ENCODE assay signal across 8 cellular contexts in genomic region chr19:58229255-58229639, GRCh38. TPM values are rescaled to one million over a fixed set of nuclear protein-coding genes. Genes with fewer than 3 reads are reported as not detected.
DNase-seq lines count a peak whose midpoint lies in the region; ATAC-seq and TF ChIP-seq lines count a peak whose summit lies in the region.

No MANE protein-coding gene starts in this region.

- TF ChIP-seq POLR2A in Peyer's patch (IDR thresholded peaks at IDR 0.05), result no peak

- peaks cover 33% of the 10 kb centered on the region for H3K4me1 Mint-ChIP-seq in central memory CD8-positive, alpha-beta T cell
- H3K4me1 Mint-ChIP-seq in stimulated activated naive CD8-positive, alpha-beta T cell treated with anti-CD3 and anti-CD28 coated beads, Interleukin-15, Interleukin-2, amounts not matched to agents 100 ng/mL and 50 ng/mL, for 24 hours (ENCODE audit: low read depth), result peaks cover 30% of the 10 kb centered on the region

- peak overlapping the region; percentile 94 for H3K27ac Mint-ChIP-seq in central memory CD8-positive, alpha-beta T cell (ENCODE audit: low read depth)
- peak overlapping the region; percentile 93 for H3K27ac Mint-ChIP-seq in stimulated activated naive CD8-positive, alpha-beta T cell treated with anti-CD3 and anti-CD28 coated beads, Interleukin-15, Interleukin-2, amounts not matched to agents 100 ng/mL and 50 ng/mL, for 24 hours

- peaks cover 22% of the 10 kb centered on the region for H3K36me3 Mint-ChIP-seq in central memory CD8-positive, alpha-beta T cell (ENCODE audit: insufficient read depth)
- peaks cover 70% of the 10 kb centered on the region for H3K36me3 Mint-ChIP-seq in stimulated activated naive CD8-positive, alpha-beta T cell treated with anti-CD3 and anti-CD28 coated beads, Interleukin-15, Interleukin-2, amounts not matched to agents 100 ng/mL and 50 ng/mL, for 24 hours (ENCODE audit: low read depth)

- peak overlapping the region in 3 of 4 donors; percentile 57 to 81 (median 77) for H3K27ac ChIP-seq in Peyer's patch

- ATAC-seq in central memory CD8-positive, alpha-beta T cell (replicated peaks; ENCODE audit: extremely low read depth, poor library complexity, severe bottlenecking), result no peak
- ATAC-seq in left lobe of liver (peak; percentile 17), HG03354 (IDR thresholded peaks at IDR 0.05; ENCODE audit: poor library complexity, severe bottlenecking, unreplicated experiment) (no peak)

- H3K4me3 Mint-ChIP-seq in central memory CD8-positive, alpha-beta T cell, result peak overlapping the region; percentile 94
- peak overlapping the region; percentile 94 for H3K4me3 Mint-ChIP-seq in stimulated activated naive CD8-positive, alpha-beta T cell treated with anti-CD3 and anti-CD28 coated beads, Interleukin-15, Interleukin-2, amounts not matched to agents 100 ng/mL and 50 ng/mL, for 24 hours

- H3K9me3 Mint-ChIP-seq in central memory CD8-positive, alpha-beta T cell, result no peaks in the 10 kb centered on the region
- H3K9me3 Mint-ChIP-seq in stimulated activated naive CD8-positive, alpha-beta T cell treated with anti-CD3 and anti-CD28 coated beads, Interleukin-15, Interleukin-2, amounts not matched to agents 100 ng/mL and 50 ng/mL, for 24 hours, result peaks cover 42% of the 10 kb centered on the region

- DNase-seq in NCI-H82 (lab: John Stamatoyannopoulos, UW), result peak; percentile 59
- DNase-seq in NCI-H82 treated with DMSO at 0.1 percent for 48 hours (lab: John Stamatoyannopoulos, UW; ENCODE audit: unreplicated experiment), result no peak
- no peak for DNase-seq in Peyer's patch
- DNase-seq in central memory CD8-positive, alpha-beta T cell (ENCODE audit: low spot score in 2 of 2), result no peak
- DNase-seq in left lobe of liver (ENCODE audit: low spot score), result no peak
- DNase-seq in SIG-M5 treated with dmso at 0.1 percent for 504 hours (lab: John Stamatoyannopoulos, UW; ENCODE audit: unreplicated experiment), result no peak

- H3K4me3 ChIP-seq in Peyer's patch, result peak overlapping the region; percentile 60 to 97 (median 78)

- TF ChIP-seq CTCF in Peyer's patch (IDR thresholded peaks at IDR 0.05), result no peak

- H3K9me3 ChIP-seq in Peyer's patch, result peaks cover 0 to 65% (median 4%) of the 10 kb centered on the region in 4 donors

- peaks cover 0 to 15% (median 3%) of the 10 kb centered on the region in 4 donors for H3K4me1 ChIP-seq in Peyer's patch

- no peaks in the 10 kb centered on the region for H3K27me3 ChIP-seq in Peyer's patch

- H3K36me3 ChIP-seq in Peyer's patch, result peaks cover 0 to 52% (median 0%) of the 10 kb centered on the region in 3 donors

- no peaks in the 10 kb centered on the region for H3K27me3 Mint-ChIP-seq in central memory CD8-positive, alpha-beta T cell
- no peaks in the 10 kb centered on the region for H3K27me3 Mint-ChIP-seq in stimulated activated naive CD8-positive, alpha-beta T cell treated with anti-CD3 and anti-CD28 coated beads, Interleukin-15, Interleukin-2, amounts not matched to agents 100 ng/mL and 50 ng/mL, for 24 hours

RNA-seq across cellular contexts. Expression of gene ZNF544, which starts 0.5 kb away (rescaled TPM):
- 100 to 1,000 TPM in 1 of 4 donors, 10 to 100 TPM in 3; 21.9 to 158 (median 31.4) TPM for total RNA-seq in Peyer's patch
- 10.0 TPM for total RNA-seq in left lobe of liver

RNA-seq across cellular contexts. Expression of gene ZNF274, which starts 46.4 kb away (rescaled TPM):
- total RNA-seq in Peyer's patch (10 to 100 TPM; 32.4 to 46.8 (median 39.7) TPM), left lobe of liver (13.7 TPM)

RNA-seq across cellular contexts. Expression of gene ZNF8, which starts 49.5 kb away (rescaled TPM):
- 1 to 10 TPM; 7.0 to 8.9 (median 7.9) TPM for total RNA-seq in Peyer's patch
- 1.8 TPM for total RNA-seq in left lobe of liver
